1 cellular context compared by ENCODE assay signal in genomic region chr5:51382508-51382758, GRCh38.
TF ChIP-seq lines count a peak whose summit lies in the region.

No MANE protein-coding gene starts in this region.

TF ChIP-seq in H1, 55 proteins besides CTCF, POLR2A, EP300 and RAD21 (continued from another document):
- TF ChIP-seq RNF2 (IDR thresholded peaks at IDR 0.05; ENCODE audit: borderline replicate concordance, low read depth, low read length, missing control alignments, poor library complexity, severe bottlenecking) (no peak), RXRA (IDR thresholded peaks at IDR 0.05; ENCODE audit: insufficient read depth, low read depth, low read length) (no peak), YY1 (IDR thresholded peaks at IDR 0.05; ENCODE audit: low read depth, low read length) (no peak), ZNF274 (IDR thresholded peaks at IDR 0.05; ENCODE audit: borderline replicate concordance, extremely low read depth, low read length) (no peak), NRF1 (IDR thresholded peaks at IDR 0.05; ENCODE audit: low read depth, low read length) (no peak)
